8 cellular contexts compared by ENCODE assay signal in the genomic region with DNA sequence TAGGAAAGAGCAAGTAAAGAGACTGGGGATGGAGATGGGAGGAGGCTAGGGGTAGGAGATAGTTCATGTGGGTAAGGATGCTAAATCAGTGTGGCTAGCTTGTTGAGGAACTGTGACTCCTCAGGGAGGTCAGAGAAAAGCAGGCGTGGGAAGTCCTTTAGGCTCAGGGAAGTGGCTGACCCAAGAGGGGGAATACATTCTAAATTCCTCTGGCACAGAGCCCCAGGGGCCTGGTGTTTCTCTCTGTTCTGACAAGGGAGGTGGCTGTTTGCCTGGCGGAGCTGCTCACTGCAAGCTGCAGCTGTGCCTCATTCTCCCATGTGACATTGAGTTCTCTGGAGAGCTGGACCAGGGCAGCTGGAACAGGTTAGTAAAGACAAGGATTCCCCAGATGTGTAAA.
DNase-seq lines count a peak whose midpoint lies in the region; ATAC-seq and TF ChIP-seq lines count a peak whose summit lies in the region.

No MANE protein-coding gene starts in this region.

- H3K4me1 ChIP-seq in CD4-positive, CD25-positive, alpha-beta regulatory T cell (ENCODE audit: control insufficient read depth, insufficient read depth, low read length, poor library complexity, severe bottlenecking), result peaks cover 17% of the 10 kb centered on the region
- H3K4me1 ChIP-seq in osteoblast (ENCODE audit: insufficient read depth, low read length), result peaks cover 35% of the 10 kb centered on the region

- H3K79me2 ChIP-seq in osteoblast (ENCODE audit: insufficient read depth, low read length), result no peaks in the 10 kb centered on the region

- peak overlapping the region in 2 of 3 donors; percentile 33 to 88 for H3K27ac Mint-ChIP-seq in CD4-positive, CD25-positive, alpha-beta regulatory T cell

- no peaks in the 10 kb centered on the region for H3K36me3 ChIP-seq in CD4-positive, CD25-positive, alpha-beta regulatory T cell (ENCODE audit: control insufficient read depth, insufficient read depth, low read length)
- H3K36me3 ChIP-seq in osteoblast (ENCODE audit: insufficient read depth, low read length), result no peaks in the 10 kb centered on the region

- no peak overlapping the region for H3K4me3 ChIP-seq in CD4-positive, CD25-positive, alpha-beta regulatory T cell (ENCODE audit: low read depth, low read length)
- H3K4me3 ChIP-seq in fibroblast of mammary gland (ENCODE audit: control insufficient read depth, low read depth, low read length), result no peak overlapping the region
- H3K4me3 ChIP-seq in osteoblast (ENCODE audit: insufficient read depth, low read length), result no peak overlapping the region

- ATAC-seq in CD4-positive, CD25-positive, alpha-beta regulatory T cell (ENCODE audit: low read depth in 2 of 2), result no peak

- peaks cover 0 to 9% (median 1%) of the 10 kb centered on the region in 7 donors for H3K9me3 Mint-ChIP-seq in CD4-positive, CD25-positive, alpha-beta regulatory T cell

- no peaks in the 10 kb centered on the region for H4K20me1 ChIP-seq in osteoblast (ENCODE audit: insufficient read depth, low read length)

- no peaks in the 10 kb centered on the region for H3K27me3 ChIP-seq in CD4-positive, CD25-positive, alpha-beta regulatory T cell (ENCODE audit: control insufficient read depth, insufficient read depth, low read length)
- H3K27me3 ChIP-seq in osteoblast (ENCODE audit: insufficient read depth, low read length), result no peaks in the 10 kb centered on the region

- DNase-seq in CD4-positive, CD25-positive, alpha-beta regulatory T cell, result no peak
- DNase-seq in RPMI7951 (ENCODE audit: low read depth) (peak; percentile 76), fibroblast of mammary gland (ENCODE audit: low read depth) (peak; percentile 99), osteoblast (ENCODE audit: insufficient read length, low spot score, missing footprints) (peak; percentile 80), NCI-H2029 treated with DMSO at 0.1 percent for 48 hours (lab: John Stamatoyannopoulos, UW) (no peak), NCI-H1417 (lab: John Stamatoyannopoulos, UW) (no peak), amniotic stem cell (lab: John Stamatoyannopoulos, UW) (no peak)
- no peak for DNase-seq in activated CD8-positive, alpha-beta memory T cell treated with anti-CD3 and anti-CD28 coated beads for 24 hours

- no peak overlapping the region for H3K4me3 Mint-ChIP-seq in CD4-positive, CD25-positive, alpha-beta regulatory T cell

- H3K4me2 ChIP-seq in osteoblast (ENCODE audit: insufficient read depth, low read length), result peak overlapping the region; percentile 82

- peaks cover 3% of the 10 kb centered on the region for H3K36me3 Mint-ChIP-seq in CD4-positive, CD25-positive, alpha-beta regulatory T cell

- no peak for TF ChIP-seq CTCF in fibroblast of mammary gland (conservative IDR thresholded peaks at IDR 0.05; ENCODE audit: control insufficient read depth, insufficient read depth, low read depth, low read length)
- no peak for TF ChIP-seq CTCF in osteoblast (IDR thresholded peaks at IDR 0.05; ENCODE audit: extremely low read depth, low read depth, low read length)

- H3K27me3 Mint-ChIP-seq in CD4-positive, CD25-positive, alpha-beta regulatory T cell, result peaks cover 4% of the 10 kb centered on the region

- H3K4me1 Mint-ChIP-seq in CD4-positive, CD25-positive, alpha-beta regulatory T cell, result peaks cover 4 to 32% (median 20%) of the 10 kb centered on the region in 4 donors

- H2AFZ ChIP-seq in osteoblast (ENCODE audit: low read length), result no peak overlapping the region

- no peak overlapping the region for H3K27ac ChIP-seq in CD4-positive, CD25-positive, alpha-beta regulatory T cell (ENCODE audit: insufficient read depth, low read length, poor library complexity, severe bottlenecking)
- H3K27ac ChIP-seq in osteoblast (ENCODE audit: low read depth, low read length), result peak overlapping the region; percentile 86

- H3K9me3 ChIP-seq in CD4-positive, CD25-positive, alpha-beta regulatory T cell (ENCODE audit: control insufficient read depth in 2 of 2, low read length in 2 of 2), result no peaks in the 10 kb centered on the region
- no peaks in the 10 kb centered on the region for H3K9me3 ChIP-seq in osteoblast (ENCODE audit: low read depth, low read length)

Comparison
In these comparisons a context has a peak if more than half of its experiments do, and no peak if none do; other contexts are left out.
1. DNase-seq: peak in RPMI7951 (single experiment), fibroblast of mammary gland (single experiment) and osteoblast (single experiment); none in CD4-positive, CD25-positive, alpha-beta regulatory T cell (0 of 3), NCI-H2029 treated with DMSO at 0.1 percent for 48 hours (single experiment), NCI-H1417 (0 of 3), amniotic stem cell (single experiment) and activated CD8-positive, alpha-beta memory T cell treated with anti-CD3 and anti-CD28 coated beads for 24 hours (single experiment).